1 cellular context compared by ENCODE assay signal in the genomic region with DNA sequence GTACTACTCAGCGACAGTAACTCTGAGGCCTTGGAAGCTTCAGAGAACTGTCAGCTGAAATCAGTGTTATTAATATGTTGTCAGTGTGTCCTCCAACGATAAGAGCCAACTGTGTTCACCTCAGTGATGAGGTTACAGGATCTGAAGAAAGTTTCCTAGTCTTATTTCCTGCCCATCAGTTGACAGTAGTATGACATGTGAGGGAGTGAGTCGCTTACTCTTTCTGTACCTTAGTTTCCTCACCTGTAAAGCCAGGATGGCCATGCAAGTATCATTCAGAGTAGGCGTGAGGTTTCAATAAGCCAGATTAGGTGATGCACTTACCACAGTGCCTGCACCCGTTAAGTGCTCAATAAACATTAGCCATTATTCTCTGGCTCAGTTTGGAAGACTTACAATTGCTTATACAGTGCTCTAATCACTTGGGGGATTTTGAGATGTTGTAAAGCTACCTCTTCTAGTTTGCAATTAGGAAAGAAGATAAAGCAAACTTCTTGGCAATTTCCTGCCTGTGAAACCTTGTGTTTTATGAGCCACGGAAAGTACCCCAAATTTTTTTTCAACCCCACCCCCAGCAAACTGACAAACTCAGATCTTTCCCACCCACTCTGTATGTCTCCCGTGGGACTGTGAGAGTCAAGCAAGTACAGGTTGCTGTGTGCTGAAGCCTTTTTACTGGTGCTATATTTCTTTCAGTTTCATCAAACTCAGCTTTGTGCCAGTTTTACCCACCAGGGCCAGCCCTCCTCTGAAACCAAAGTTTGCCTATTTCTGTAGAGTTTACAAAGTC.
TF ChIP-seq lines count a peak whose summit lies in the region.

No MANE protein-coding gene starts in this region.

TF ChIP-seq in GM12878, 131 proteins besides CTCF, POLR2A, EP300 and RAD21 (continued from another document):
- 0 out of 2 replicates have a peak, but pooled peaks have one; percentile 30 for TF ChIP-seq MEF2A (IDR thresholded peaks at IDR 0.05; ENCODE audit: insufficient read depth, low read depth, low read length)
- TF ChIP-seq PAX5 (IDR thresholded peaks at IDR 0.05; ENCODE audit: borderline replicate concordance, low read depth, low read length) = peak; percentile 67
- no peak for TF ChIP-seq SPI1 (IDR thresholded peaks at IDR 0.05; ENCODE audit: borderline replicate concordance, insufficient read depth, low read depth, low read length)
TF ChIP-seq in GM12878: peak in this region for 41.
